23 cellular contexts compared by ENCODE assay signal in genomic region chr10:23884671-23885070, GRCh38.
"Had no signal": no experiment of that assay in that cellular context is flagged by ENCODE, and none has a peak within 500 bp of the region (broad histone marks: within the 10 kb centered on the region; RNA-seq: fewer than 3 reads in every experiment).

No MANE protein-coding gene starts in this region.

- H3K9me3 ChIP-seq: esophagus squamous epithelium, gastroesophageal sphincter, neutrophil, ovary, prostate gland, thoracic aorta, transverse colon had no signal

- DNase-seq: cerebellar nuclear complex; effector memory CD8-positive, alpha-beta T cell; esophagus squamous epithelium; foreskin fibroblast; glutamatergic neuron; immature natural killer cell; left cardiac atrium; mesendoderm; naive B cell; nephron progenitor cell; ovary; retina; stimulated activated CD4-positive, alpha-beta T cell treated with anti-CD3 and anti-CD28 coated beads, Interleukin-2, amount 100 ng/mL, for 24 hours; stimulated activated CD4-positive, alpha-beta T cell treated with anti-CD3 and anti-CD28 coated beads, Interleukin-4, amount 100 ng/mL, for 4 hours; stimulated activated naive B cell treated with anti-CD40 and anti-IgM and Interleukin-4, amounts not matched to agents 10 μg/mL and 1 μg/mL and 100 μg/mL, for 72 hours; stimulated activated naive CD8-positive, alpha-beta T cell treated with anti-CD3 and anti-CD28 coated beads, Interleukin-15, amount 100 ng/mL, for 72 hours; transverse colon had no signal

- H3K36me3 ChIP-seq: esophagus squamous epithelium, gastroesophageal sphincter, neutrophil, ovary, prostate gland, thoracic aorta, transverse colon had no signal

- H3K4me3 Mint-ChIP-seq: dendritic cell treated with granulocyte-macrophage colony-stimulating factor and Interleukin-4, amounts not matched to agents 40 ng/mL and 50 ng/mL, for 4 days; effector memory CD8-positive, alpha-beta T cell; immature natural killer cell; nephron progenitor cell; stimulated activated naive B cell treated with anti-CD40 and anti-IgM and Interleukin-4, amounts not matched to agents 10 μg/mL and 1 μg/mL and 100 μg/mL, for 72 hours; stimulated activated naive CD8-positive, alpha-beta T cell treated with anti-CD3 and anti-CD28 coated beads, Interleukin-15, amount 100 ng/mL, for 72 hours had no signal

- H3K36me3 Mint-ChIP-seq: immature natural killer cell; naive B cell; stimulated activated naive B cell treated with anti-CD40 and anti-IgM and Interleukin-4, amounts not matched to agents 10 μg/mL and 1 μg/mL and 100 μg/mL, for 72 hours had no signal

- H3K27me3 ChIP-seq: esophagus squamous epithelium, gastroesophageal sphincter, neutrophil, ovary, transverse colon had no signal

- H3K4me3 ChIP-seq: esophagus squamous epithelium, gastroesophageal sphincter, ovary, prostate gland, skin epidermis, thoracic aorta, transverse colon had no signal

- H3K27me3 Mint-ChIP-seq: dendritic cell treated with granulocyte-macrophage colony-stimulating factor and Interleukin-4, amounts not matched to agents 40 ng/mL and 50 ng/mL, for 4 days; effector memory CD8-positive, alpha-beta T cell; naive B cell; stimulated activated naive B cell treated with anti-CD40 and anti-IgM and Interleukin-4, amounts not matched to agents 10 μg/mL and 1 μg/mL and 100 μg/mL, for 72 hours; stimulated activated naive CD8-positive, alpha-beta T cell treated with anti-CD3 and anti-CD28 coated beads, Interleukin-15, amount 100 ng/mL, for 72 hours had no signal

- H3K4me1 Mint-ChIP-seq: naive B cell; nephron progenitor cell; stimulated activated naive B cell treated with anti-CD40 and anti-IgM and Interleukin-4, amounts not matched to agents 10 μg/mL and 1 μg/mL and 100 μg/mL, for 72 hours; stimulated activated naive CD8-positive, alpha-beta T cell treated with anti-CD3 and anti-CD28 coated beads, Interleukin-15, amount 100 ng/mL, for 72 hours had no signal

- H3K27ac ChIP-seq: esophagus squamous epithelium, gastroesophageal sphincter, neutrophil, ovary, prostate gland, skin epidermis, thoracic aorta, transverse colon had no signal

- H3K4me1 ChIP-seq: esophagus squamous epithelium, gastroesophageal sphincter, prostate gland, transverse colon had no signal

- H3K9me3 Mint-ChIP-seq: dendritic cell treated with granulocyte-macrophage colony-stimulating factor and Interleukin-4, amounts not matched to agents 40 ng/mL and 50 ng/mL, for 4 days; naive B cell; nephron progenitor cell; stimulated activated naive B cell treated with anti-CD40 and anti-IgM and Interleukin-4, amounts not matched to agents 10 μg/mL and 1 μg/mL and 100 μg/mL, for 72 hours; stimulated activated naive CD8-positive, alpha-beta T cell treated with anti-CD3 and anti-CD28 coated beads, Interleukin-15, amount 100 ng/mL, for 72 hours had no signal

- H3K27ac Mint-ChIP-seq: dendritic cell treated with granulocyte-macrophage colony-stimulating factor and Interleukin-4, amounts not matched to agents 40 ng/mL and 50 ng/mL, for 4 days; effector memory CD8-positive, alpha-beta T cell; immature natural killer cell; naive B cell; nephron progenitor cell; stimulated activated naive B cell treated with anti-CD40 and anti-IgM and Interleukin-4, amounts not matched to agents 10 μg/mL and 1 μg/mL and 100 μg/mL, for 72 hours; stimulated activated naive CD8-positive, alpha-beta T cell treated with anti-CD3 and anti-CD28 coated beads, Interleukin-15, amount 100 ng/mL, for 72 hours had no signal
